ENCODE assay signal across 9 cellular contexts in the genomic region with DNA sequence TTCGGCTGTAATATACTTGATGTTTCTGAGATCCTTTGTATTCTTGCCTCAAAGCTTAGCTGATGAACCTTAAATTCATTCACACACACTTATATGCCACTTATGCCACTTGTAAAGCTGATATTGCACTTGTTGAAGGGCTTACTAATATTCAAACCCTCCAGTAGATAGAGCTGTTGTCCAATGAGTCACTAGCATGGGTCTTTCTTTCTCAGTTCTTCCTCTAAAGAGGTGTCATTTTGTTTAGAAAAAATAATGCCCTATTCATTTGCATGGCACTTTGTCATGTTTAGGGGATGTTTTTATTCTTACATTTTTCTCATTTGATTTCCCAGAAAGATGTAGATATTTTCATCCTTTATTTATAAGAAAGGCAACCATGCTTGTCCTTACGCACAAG. TPM values are rescaled to one million over a fixed set of nuclear protein-coding genes. Genes with fewer than 3 reads are reported as not detected.
DNase-seq lines count a peak whose midpoint lies in the region; ATAC-seq and FAIRE-seq lines count a peak whose summit lies in the region.
"Had no signal": no experiment of that assay in that cellular context is flagged by ENCODE, and none has a peak within 500 bp of the region (broad histone marks: within the 10 kb centered on the region; RNA-seq: fewer than 3 reads in every experiment).

No MANE protein-coding gene starts in this region.

- H3K27ac ChIP-seq in small intestine (ENCODE audit: low read depth in 1 of 2, low read length in 1 of 2) = no peak overlapping the region

- H3K27me3 ChIP-seq in small intestine (ENCODE audit: control insufficient read depth in 2 of 2, insufficient read depth in 2 of 2, low read length in 2 of 2) = no peaks in the 10 kb centered on the region

- ATAC-seq in activated T-cell treated with anti-CD3 and anti-CD28 coated beads, Interleukin-2, amount 50 U/mL, for 72 hours (replicated peaks in 1 of 2) = peak; percentile 82 to 89
- peak; percentile 71 for ATAC-seq in HG02870 (IDR thresholded peaks at IDR 0.05; ENCODE audit: unreplicated experiment)

- H3K4me3 ChIP-seq in small intestine (ENCODE audit: low read depth in 1 of 2, low read length in 2 of 2) = no peak overlapping the region

- H3K9me3 Mint-ChIP-seq in activated T-cell treated with anti-CD3 and anti-CD28 coated beads, Interleukin-2, amount 50 U/mL, for 72 hours = no peaks in the 10 kb centered on the region
- H3K9me3 Mint-ChIP-seq in immature natural killer cell = no peaks in the 10 kb centered on the region

- no peaks in the 10 kb centered on the region for H3K36me3 ChIP-seq in small intestine (ENCODE audit: control insufficient read depth in 2 of 2, insufficient read depth in 2 of 2, low read length in 2 of 2)

- no peak overlapping the region for H3K4me3 Mint-ChIP-seq in activated T-cell treated with anti-CD3 and anti-CD28 coated beads, Interleukin-2, amount 50 U/mL, for 72 hours
- no peak overlapping the region for H3K4me3 Mint-ChIP-seq in immature natural killer cell

- H3K36me3 Mint-ChIP-seq in activated T-cell treated with anti-CD3 and anti-CD28 coated beads, Interleukin-2, amount 50 U/mL, for 72 hours (ENCODE audit: insufficient read depth in 2 of 2) = peaks cover 0 to 3% of the 10 kb centered on the region in 2 donors
- peaks cover 0 to 8% (median 7%) of the 10 kb centered on the region in 3 donors for H3K36me3 Mint-ChIP-seq in immature natural killer cell

- no peak for DNase-seq in activated T-cell treated with anti-CD3 and anti-CD28 coated beads, Interleukin-2, amount 50 U/mL, for 72 hours
- no peak for DNase-seq in activated T-cell treated with anti-CD3 and anti-CD28 coated beads, Interleukin-2, amount 50 U/mL, for 48 hours
- peak; percentile 13 for DNase-seq in amniotic epithelial cell (ENCODE audit: low read depth)
- DNase-seq in small intestine = peak; percentile 11
- DNase-seq in T1000 (lab: John Stamatoyannopoulos, UW) = no peak
- no peak for DNase-seq in stimulated activated CD4-positive, alpha-beta T cell treated with anti-CD3 and anti-CD28 coated beads, Interleukin-2, amount 100 ng/mL, for 48 hours
- no peak for DNase-seq in immature natural killer cell
- DNase-seq: DMS 273 treated with DMSO at 0.1 percent for 48 hours had no signal

- no peaks in the 10 kb centered on the region for H3K27me3 Mint-ChIP-seq in activated T-cell treated with anti-CD3 and anti-CD28 coated beads, Interleukin-2, amount 50 U/mL, for 72 hours (ENCODE audit: low read depth)
- H3K27me3 Mint-ChIP-seq in immature natural killer cell (ENCODE audit: low read depth in 3 of 3) = peaks cover 0 to 2% (median 0%) of the 10 kb centered on the region in 3 donors

- H3K4me1 Mint-ChIP-seq in activated T-cell treated with anti-CD3 and anti-CD28 coated beads, Interleukin-2, amount 50 U/mL, for 72 hours (ENCODE audit: low read depth) = peaks cover 50% of the 10 kb centered on the region
- H3K4me1 Mint-ChIP-seq in immature natural killer cell = peaks cover 12 to 19% of the 10 kb centered on the region in 2 donors

- no peaks in the 10 kb centered on the region for H3K9me3 ChIP-seq in small intestine (ENCODE audit: control insufficient read depth, low read depth)

- no peak for FAIRE-seq in small intestine (lab: Jason Lieb, UNC)

- H3K27ac Mint-ChIP-seq in activated T-cell treated with anti-CD3 and anti-CD28 coated beads, Interleukin-2, amount 50 U/mL, for 72 hours = peak overlapping the region; percentile 90
- H3K27ac Mint-ChIP-seq in immature natural killer cell = peak overlapping the region in 1 of 6 donors; percentile 15

- peaks cover 0 to 1% of the 10 kb centered on the region in 2 donors for H3K4me1 ChIP-seq in small intestine (ENCODE audit: control insufficient read depth in 2 of 2, insufficient read depth in 1 of 2, low read depth in 1 of 2, low read length in 1 of 2)

- 94 to 97% (median 96%) methylated on average over 2 of the region's 2 CpGs for WGBS in small intestine, 3 donors

RNA-seq across cellular contexts. Expression of gene MON2, which starts 56.4 kb away (rescaled TPM):
- total RNA-seq in activated T-cell treated with anti-CD3 and anti-CD28 coated beads, Interleukin-2, amount 50 U/mL, for 72 hours = 10 to 100 TPM; 36.0 to 41.6 TPM
- 1 to 10 TPM; 7.1 to 9.6 (median 8.9) TPM for polyA plus RNA-seq in small intestine
- polyA plus RNA-seq in immature natural killer cell = 10 to 100 TPM in 2 of 3 donors, 1 to 10 TPM in 1; 7.0 to 22.8 (median 13.8) TPM

Comparison
In these comparisons a context has a peak if more than half of its experiments do, and no peak if none do; other contexts are left out.
1. DNase-seq: peak in amniotic epithelial cell (single experiment) and small intestine (single experiment); none in activated T-cell treated with anti-CD3 and anti-CD28 coated beads, Interleukin-2, amount 50 U/mL, for 72 hours (0 of 2), activated T-cell treated with anti-CD3 and anti-CD28 coated beads, Interleukin-2, amount 50 U/mL, for 48 hours (0 of 2), T1000 (single experiment), stimulated activated CD4-positive, alpha-beta T cell treated with anti-CD3 and anti-CD28 coated beads, Interleukin-2, amount 100 ng/mL, for 48 hours (0 of 2) and immature natural killer cell (0 of 3).